In the genomic region with DNA sequence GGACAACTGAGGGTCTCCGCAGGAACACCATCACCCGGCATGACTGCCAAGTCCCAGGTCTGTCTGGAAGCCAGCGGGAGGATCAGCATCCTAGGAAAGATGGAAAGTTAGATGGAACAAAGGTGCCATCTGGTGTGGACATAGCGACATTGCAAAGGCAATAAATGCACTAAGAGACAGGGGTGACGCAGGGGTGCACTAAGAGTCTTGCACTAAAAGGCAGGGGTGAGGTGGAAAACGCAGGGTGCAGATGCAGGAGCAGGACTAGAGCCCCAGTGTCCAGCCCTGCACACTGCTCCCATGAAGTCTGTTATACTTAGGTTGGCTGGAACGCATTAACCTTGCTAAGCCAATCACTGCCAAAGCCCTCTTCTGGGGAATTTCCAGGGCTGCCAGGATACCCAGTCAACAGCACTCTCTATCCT, we compare ENCODE assay signal across 9 cellular contexts. TPM values are rescaled to one million over a fixed set of nuclear protein-coding genes. Genes with fewer than 3 reads are reported as not detected.
DNase-seq lines count a peak whose midpoint lies in the region; ATAC-seq and TF ChIP-seq lines count a peak whose summit lies in the region.
"Had no signal": no experiment of that assay in that cellular context is flagged by ENCODE, and none has a peak within 500 bp of the region (broad histone marks: within the 10 kb centered on the region; RNA-seq: fewer than 3 reads in every experiment).

No MANE protein-coding gene starts in this region.

- H3K9me3 ChIP-seq in right lobe of liver = no peaks in the 10 kb centered on the region
- H3K9me3 ChIP-seq: BLaER1 treated with 17β-estradiol and CSF1 and Interleukin-3, amounts not matched to agents 10 nM and 100 nM had no signal

- H3K4me1 Mint-ChIP-seq in chondrocyte (ENCODE audit: low read depth) = peaks cover 82% of the 10 kb centered on the region
- H3K4me1 Mint-ChIP-seq in activated T-helper 2 cell treated with anti-CD3 and anti-CD28 coated beads, Interferon-gamma antibody, Interleukin-2, Interleukin-4, amounts not matched to agents 10 μg/mL and 5 μg/mL and 100 μg/mL, durations not matched to agents 14 hours and 24 hours and 36 hours (ENCODE audit: low read depth) = peaks cover 27% of the 10 kb centered on the region

- DNase-seq in NCI-H146 (lab: John Stamatoyannopoulos, UW) (peak; percentile 13), NCI-H146 treated with DMSO at 0.1 percent for 48 hours (lab: John Stamatoyannopoulos, UW; ENCODE audit: unreplicated experiment) (no peak), NCI-H2171 (lab: John Stamatoyannopoulos, UW) (peak; percentile 3), chondrocyte (ENCODE audit: low spot score) (no peak), right lobe of liver (peak in 1 of 3 donors; percentile 22)
- DNase-seq in activated T-helper 2 cell treated with anti-CD3 and anti-CD28 coated beads, Interferon-gamma antibody, Interleukin-2, Interleukin-4, amounts not matched to agents 10 μg/mL and 5 μg/mL and 100 μg/mL, durations not matched to agents 14 hours and 24 hours and 36 hours (ENCODE audit: low spot score) = no peak
- DNase-seq in activated T-cell treated with anti-CD3 and anti-CD28 coated beads, Interleukin-2, amount 50 U/mL, for 48 hours = no peak

- peaks cover 8% of the 10 kb centered on the region for H3K36me3 Mint-ChIP-seq in chondrocyte (ENCODE audit: low read depth)
- peaks cover 45% of the 10 kb centered on the region for H3K36me3 Mint-ChIP-seq in activated T-helper 2 cell treated with anti-CD3 and anti-CD28 coated beads, Interferon-gamma antibody, Interleukin-2, Interleukin-4, amounts not matched to agents 10 μg/mL and 5 μg/mL and 100 μg/mL, durations not matched to agents 14 hours and 24 hours and 36 hours (ENCODE audit: low read depth)

- ATAC-seq in right lobe of liver = peak; percentile 46 to 65 (median 48)
- no peak for ATAC-seq in GM19397 (IDR thresholded peaks at IDR 0.05; ENCODE audit: unreplicated experiment)

- 58% methylated on average over 7 of the region's 7 CpGs for WGBS in right lobe of liver (ENCODE audit: insufficient coverage, low coverage, low lambda C conversion rate, missing lambda C conversion rate)

- no peaks in the 10 kb centered on the region for H3K27me3 ChIP-seq in right lobe of liver
- H3K27me3 ChIP-seq: BLaER1 treated with 17β-estradiol and CSF1 and Interleukin-3, amounts not matched to agents 10 nM and 100 nM had no signal

- intact Hi-C loops in right lobe of liver (cut with DNase I) = loop anchor here in 1 of 2 donors (10.0 kb wide), 1 partner anchor 88 kb away; no protein-coding TSS in a partner anchor
- intact Hi-C loops in activated T-helper 2 cell treated with anti-CD3 and anti-CD28 coated beads, Interferon-gamma antibody, Interleukin-2, Interleukin-4, amounts not matched to agents 10 μg/mL and 5 μg/mL and 100 μg/mL, durations not matched to agents 14 hours and 24 hours and 36 hours (cut with micrococcal nuclease) = no loop called here

- H3K27ac Mint-ChIP-seq in chondrocyte (ENCODE audit: unreplicated experiment) = peak overlapping the region; percentile 99
- H3K27ac Mint-ChIP-seq in activated T-helper 2 cell treated with anti-CD3 and anti-CD28 coated beads, Interferon-gamma antibody, Interleukin-2, Interleukin-4, amounts not matched to agents 10 μg/mL and 5 μg/mL and 100 μg/mL, durations not matched to agents 14 hours and 24 hours and 36 hours = no peak overlapping the region

- H3K4me3 Mint-ChIP-seq in chondrocyte (ENCODE audit: unreplicated experiment) = no peak overlapping the region
- no peak overlapping the region for H3K4me3 Mint-ChIP-seq in activated T-helper 2 cell treated with anti-CD3 and anti-CD28 coated beads, Interferon-gamma antibody, Interleukin-2, Interleukin-4, amounts not matched to agents 10 μg/mL and 5 μg/mL and 100 μg/mL, durations not matched to agents 14 hours and 24 hours and 36 hours (ENCODE audit: low read depth)

- TF ChIP-seq POLR2A in right lobe of liver (IDR thresholded peaks at IDR 0.05) = no peak

- H3K36me3 ChIP-seq in right lobe of liver = peaks cover 0 to 13% (median 3%) of the 10 kb centered on the region in 4 donors

- H3K27ac ChIP-seq in right lobe of liver = no peak overlapping the region
- H3K27ac ChIP-seq: BLaER1 treated with 17β-estradiol and CSF1 and Interleukin-3, amounts not matched to agents 10 nM and 100 nM had no signal

- H3K4me3 ChIP-seq in right lobe of liver = no peak overlapping the region
- H3K4me3 ChIP-seq: BLaER1 treated with 17β-estradiol and CSF1 and Interleukin-3, amounts not matched to agents 10 nM and 100 nM had no signal

- no peaks in the 10 kb centered on the region for H3K9me3 Mint-ChIP-seq in chondrocyte (ENCODE audit: low read depth)
- no peaks in the 10 kb centered on the region for H3K9me3 Mint-ChIP-seq in activated T-helper 2 cell treated with anti-CD3 and anti-CD28 coated beads, Interferon-gamma antibody, Interleukin-2, Interleukin-4, amounts not matched to agents 10 μg/mL and 5 μg/mL and 100 μg/mL, durations not matched to agents 14 hours and 24 hours and 36 hours

- no peaks in the 10 kb centered on the region for H3K27me3 Mint-ChIP-seq in chondrocyte (ENCODE audit: low read depth)
- no peaks in the 10 kb centered on the region for H3K27me3 Mint-ChIP-seq in activated T-helper 2 cell treated with anti-CD3 and anti-CD28 coated beads, Interferon-gamma antibody, Interleukin-2, Interleukin-4, amounts not matched to agents 10 μg/mL and 5 μg/mL and 100 μg/mL, durations not matched to agents 14 hours and 24 hours and 36 hours (ENCODE audit: low read depth)

- H3K4me1 ChIP-seq in right lobe of liver = peaks cover 0 to 8% (median 0%) of the 10 kb centered on the region in 4 donors

- peak; percentile 90 for TF ChIP-seq CTCF in chondrocyte (IDR thresholded peaks at IDR 0.05)
- peak; percentile 41 to 53 (median 52) for TF ChIP-seq CTCF in right lobe of liver (IDR thresholded peaks at IDR 0.05)

RNA-seq across cellular contexts. Expression of a gene that starts 15.5 kb away (rescaled TPM):
- total RNA-seq in chondrocyte (104 to 129 TPM (median 128 TPM) in 3 replicates), right lobe of liver (100 to 1,000 TPM in 3 of 6 experiments, 10 to 100 TPM in 3; 83.1 to 177 (median 96.7) TPM)
- 69.8 and 82.8 TPM in 2 replicates for total RNA-seq in activated T-helper 2 cell treated with anti-CD3 and anti-CD28 coated beads, Interferon-gamma antibody, Interleukin-2, Interleukin-4, amounts not matched to agents 10 μg/mL and 5 μg/mL and 100 μg/mL, durations not matched to agents 14 hours and 24 hours and 36 hours

RNA-seq across cellular contexts. Expression of a gene that starts 28.9 kb away (rescaled TPM):
- 174 to 202 TPM (median 181 TPM) in 3 replicates for total RNA-seq in chondrocyte
- total RNA-seq in right lobe of liver = 100 to 1,000 TPM in 2 of 6 experiments, 10 to 100 TPM in 4; 63.9 to 107 (median 94.5) TPM
- total RNA-seq in activated T-helper 2 cell treated with anti-CD3 and anti-CD28 coated beads, Interferon-gamma antibody, Interleukin-2, Interleukin-4, amounts not matched to agents 10 μg/mL and 5 μg/mL and 100 μg/mL, durations not matched to agents 14 hours and 24 hours and 36 hours = 296 and 312 TPM in 2 replicates

RNA-seq across cellular contexts. Expression of a gene that starts 56.2 kb away (rescaled TPM):
- 19,093 to 24,474 TPM (median 24,306 TPM) in 3 replicates for total RNA-seq in chondrocyte
- 100 to 1,000 TPM in 4 of 6 experiments, 10 to 100 TPM in 2; 62.2 to 277 (median 109) TPM for total RNA-seq in right lobe of liver
- total RNA-seq in activated T-helper 2 cell treated with anti-CD3 and anti-CD28 coated beads, Interferon-gamma antibody, Interleukin-2, Interleukin-4, amounts not matched to agents 10 μg/mL and 5 μg/mL and 100 μg/mL, durations not matched to agents 14 hours and 24 hours and 36 hours = 0.43 TPM in 1 of 2 replicates, not detected in the other

Comparison
In these comparisons a context has a peak if more than half of its experiments do, and no peak if none do; other contexts are left out.
1. DNase-seq: peak in NCI-H146 (single experiment) and NCI-H2171 (single experiment); none in NCI-H146 treated with DMSO at 0.1 percent for 48 hours (single experiment), chondrocyte (single experiment), activated T-helper 2 cell treated with anti-CD3 and anti-CD28 coated beads, Interferon-gamma antibody, Interleukin-2, Interleukin-4, amounts not matched to agents 10 μg/mL and 5 μg/mL and 100 μg/mL, durations not matched to agents 14 hours and 24 hours and 36 hours (single experiment) and activated T-cell treated with anti-CD3 and anti-CD28 coated beads, Interleukin-2, amount 50 U/mL, for 48 hours (0 of 2).
2. RNA of a gene that starts 56.2 kb away (total RNA-seq): 19,093 to 24,474 TPM in chondrocyte; 62.2 to 277 TPM in right lobe of liver and 0.43 TPM in activated T-helper 2 cell treated with anti-CD3 and anti-CD28 coated beads, Interferon-gamma antibody, Interleukin-2, Interleukin-4, amounts not matched to agents 10 μg/mL and 5 μg/mL and 100 μg/mL, durations not matched to agents 14 hours and 24 hours and 36 hours; every median in the first group is over 10 times any median in the second.